In genomic region chrX:135520553-135521404, GRCh38 we compare ENCODE assay signal across 8 cellular contexts. TPM values are rescaled to one million over a fixed set of nuclear protein-coding genes. Genes with fewer than 3 reads are reported as not detected.
A peak's percentile ranks its signal among the peaks of the same experiment; 100 is the strongest.
DNase-seq lines count a peak whose midpoint lies in the region; ATAC-seq, FAIRE-seq and TF ChIP-seq lines count a peak whose summit lies in the region.

INTS6L (plus strand) TSS chrX:135520660; CDS start chrX:135520993, 333 bp downstream.

- no peaks in the 10 kb centered on the region for H3K27me3 ChIP-seq in hepatocyte

- peak within 1 kb of the TSS; percentile 65 for H2AFZ ChIP-seq in hepatocyte

- TF ChIP-seq CTCF in astrocyte of the cerebellum (IDR thresholded peaks at IDR 0.05; ENCODE audit: low read depth, low read length, missing control alignments): no peak
- TF ChIP-seq CTCF in hepatocyte (IDR thresholded peaks at IDR 0.05; ENCODE audit: poor library complexity): no peak
- no peak for TF ChIP-seq CTCF in retinal pigment epithelial cell (conservative IDR thresholded peaks at IDR 0.05; ENCODE audit: low read depth, low read length)

- no peaks in the 10 kb centered on the region for H3K36me3 ChIP-seq in hepatocyte (replicated peaks; ENCODE audit: insufficient read depth, low read depth)

- FAIRE-seq in GM12891 (lab: Jason Lieb, UNC): no peak

- in situ Hi-C loops in astrocyte of the cerebellum (cut with HindIII; ENCODE audit: low sequenced_read_pairs): no loop called here

- 52% methylated on average over 42 of the region's 50 CpGs for WGBS in hepatocyte (ENCODE audit: low lambda C conversion rate, missing lambda C conversion rate)

- H3K79me2 ChIP-seq in hepatocyte: no peaks in the 10 kb centered on the region

- H3K27ac ChIP-seq in hepatocyte: peak within 1 kb of the TSS; percentile 93

- H3K4me3 ChIP-seq in astrocyte of the cerebellum (ENCODE audit: low read depth, low read length) (peak within 1 kb of the TSS; percentile 65), hepatocyte (peak within 1 kb of the TSS; percentile 42), retinal pigment epithelial cell (ENCODE audit: low read length) (peak within 1 kb of the TSS; percentile 50)

- H3K9me3 ChIP-seq in hepatocyte (ENCODE audit: low read depth): no peaks in the 10 kb centered on the region

- no peaks in the 10 kb centered on the region for H3K4me1 ChIP-seq in hepatocyte (ENCODE audit: insufficient read depth)

- H3K9me2 ChIP-seq in hepatocyte (replicated peaks; ENCODE audit: insufficient read depth): no peaks in the 10 kb centered on the region

- DNase-seq in GM12891 (ENCODE audit: insufficient read length, low spot score) (peak; percentile 25), NCI-H1105 (lab: John Stamatoyannopoulos, UW) (peak; percentile 34), T1000 (lab: John Stamatoyannopoulos, UW) (peak; percentile 54), astrocyte of the cerebellum (ENCODE audit: low read depth) (peak; percentile 78), hepatocyte (ENCODE audit: low spot score) (peak; percentile 88), retinal pigment epithelial cell (ENCODE audit: low read depth) (peak; percentile 71), NCI-H128 (lab: John Stamatoyannopoulos, UW; ENCODE audit: unreplicated experiment) (no peak)

- ATAC-seq in HG02588 (IDR thresholded peaks at IDR 0.05; ENCODE audit: unreplicated experiment): peak; percentile 73

- H3K4me2 ChIP-seq in hepatocyte: peak within 1 kb of the TSS; percentile 77

- H4K20me1 ChIP-seq in hepatocyte (ENCODE audit: insufficient read depth, poor library complexity, severe bottlenecking): no peaks in the 10 kb centered on the region

- TF ChIP-seq POLR2A in GM12891 (IDR thresholded peaks at IDR 0.05; ENCODE audit: low read depth, low read length): peak; percentile 99

TF ChIP-seq in GM12891, 5 proteins besides CTCF, POLR2A, EP300 and RAD21:
- peak; percentile 99 for TF ChIP-seq POLR2AphosphoS5 (IDR thresholded peaks at IDR 0.05; ENCODE audit: low read depth, low read length)
- TF ChIP-seq PAX5 (IDR thresholded peaks at IDR 0.05; ENCODE audit: insufficient read depth, low read length, severe bottlenecking): no peak
- TF ChIP-seq POU2F2 (IDR thresholded peaks at IDR 0.05; ENCODE audit: low read depth, low read length): peak; percentile 100
- TF ChIP-seq SPI1 (IDR thresholded peaks at IDR 0.05; ENCODE audit: low read depth, low read length): no peak
- peak; percentile 96 for TF ChIP-seq TAF1 (IDR thresholded peaks at IDR 0.05; ENCODE audit: low read depth, low read length)

RNA-seq across cellular contexts. Expression of gene INTS6L, which starts in this region (rescaled TPM):
- 8.7 TPM for polyA plus RNA-seq in GM12891 (2012; ENCODE audit: low read depth, missing spikeins)
- total RNA-seq in hepatocyte: 12.3 and 17.3 TPM in 2 replicates
- 8.1 and 9.2 TPM in 2 replicates for polyA plus RNA-seq in hepatocyte
